In the genomic region with DNA sequence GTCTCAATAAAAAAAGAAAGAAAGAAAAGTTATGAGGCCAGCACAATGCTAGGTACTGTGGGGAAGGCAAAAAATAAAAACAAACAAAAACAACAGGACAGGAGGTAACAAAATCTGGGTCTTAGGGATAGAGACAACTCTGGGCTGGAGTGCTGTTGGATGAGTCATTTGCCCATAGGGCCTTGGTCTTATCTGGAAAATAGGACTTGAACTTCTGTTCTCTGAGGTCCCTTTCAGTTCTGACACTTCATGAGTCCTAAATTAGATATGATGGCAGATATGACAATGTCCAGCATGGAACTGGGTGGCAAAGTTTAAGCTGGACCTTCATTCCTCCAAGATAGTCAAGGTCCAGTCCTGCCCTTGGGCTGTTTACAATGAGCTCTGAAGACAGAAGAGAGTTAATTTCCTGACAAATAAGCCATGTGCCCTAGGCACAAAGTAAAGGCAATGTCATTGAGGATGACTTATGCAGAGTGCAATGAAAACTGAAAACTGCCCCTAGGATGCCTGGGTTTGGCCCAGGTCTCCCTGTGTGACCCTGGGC, we compare ENCODE assay signal across 1 cellular context.
TF ChIP-seq lines count a peak whose summit lies in the region.

No MANE protein-coding gene starts in this region.

TF ChIP-seq in A549, 52 proteins besides CTCF, POLR2A, EP300 and RAD21:
- TF ChIP-seq FOSL2 (IDR thresholded peaks at IDR 0.05) (no peak), FOSL2 (CRISPR knock-in tag; IDR thresholded peaks at IDR 0.05) (peak; percentile 48; the same call in 1 of the 2 replicates), POLR2AphosphoS2 (conservative IDR thresholded peaks at IDR 0.05; ENCODE audit: low read length) (no peak), KDM5A (IDR thresholded peaks at IDR 0.05) (no peak)
